In the genomic region with DNA sequence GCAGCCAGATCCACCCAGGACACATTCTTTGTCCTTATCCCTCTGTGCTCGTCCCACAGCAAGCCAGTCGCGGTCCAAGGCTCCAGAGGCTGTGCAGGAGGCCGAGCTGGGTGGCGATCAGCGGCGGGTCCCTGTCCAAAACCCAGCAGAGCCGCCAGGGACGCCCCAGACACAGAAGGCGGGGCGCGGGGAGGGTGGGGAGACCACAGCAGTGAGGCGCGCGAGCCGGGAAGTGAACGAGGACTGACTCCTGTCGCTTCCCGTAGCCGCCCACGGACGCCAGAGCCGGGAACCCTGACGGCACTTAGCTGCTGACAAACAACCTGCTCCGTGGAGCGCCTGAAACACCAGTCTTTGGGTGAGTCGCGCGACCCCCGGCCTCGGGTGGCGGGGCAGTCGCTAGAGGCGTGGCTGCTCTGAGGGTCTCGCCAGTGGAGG, we compare ENCODE assay signal across 1 cellular context.
TF ChIP-seq lines count a peak whose summit lies in the region.

A gene (plus strand): TSS at position 279 of the 438 bp plus-strand sequence. CDS start 2,089 bp downstream, outside the sequence.

TF ChIP-seq in K562, 482 proteins besides CTCF, POLR2A, EP300 and RAD21 (continued from another document and continues in another):
- TF ChIP-seq, protein P1, sequence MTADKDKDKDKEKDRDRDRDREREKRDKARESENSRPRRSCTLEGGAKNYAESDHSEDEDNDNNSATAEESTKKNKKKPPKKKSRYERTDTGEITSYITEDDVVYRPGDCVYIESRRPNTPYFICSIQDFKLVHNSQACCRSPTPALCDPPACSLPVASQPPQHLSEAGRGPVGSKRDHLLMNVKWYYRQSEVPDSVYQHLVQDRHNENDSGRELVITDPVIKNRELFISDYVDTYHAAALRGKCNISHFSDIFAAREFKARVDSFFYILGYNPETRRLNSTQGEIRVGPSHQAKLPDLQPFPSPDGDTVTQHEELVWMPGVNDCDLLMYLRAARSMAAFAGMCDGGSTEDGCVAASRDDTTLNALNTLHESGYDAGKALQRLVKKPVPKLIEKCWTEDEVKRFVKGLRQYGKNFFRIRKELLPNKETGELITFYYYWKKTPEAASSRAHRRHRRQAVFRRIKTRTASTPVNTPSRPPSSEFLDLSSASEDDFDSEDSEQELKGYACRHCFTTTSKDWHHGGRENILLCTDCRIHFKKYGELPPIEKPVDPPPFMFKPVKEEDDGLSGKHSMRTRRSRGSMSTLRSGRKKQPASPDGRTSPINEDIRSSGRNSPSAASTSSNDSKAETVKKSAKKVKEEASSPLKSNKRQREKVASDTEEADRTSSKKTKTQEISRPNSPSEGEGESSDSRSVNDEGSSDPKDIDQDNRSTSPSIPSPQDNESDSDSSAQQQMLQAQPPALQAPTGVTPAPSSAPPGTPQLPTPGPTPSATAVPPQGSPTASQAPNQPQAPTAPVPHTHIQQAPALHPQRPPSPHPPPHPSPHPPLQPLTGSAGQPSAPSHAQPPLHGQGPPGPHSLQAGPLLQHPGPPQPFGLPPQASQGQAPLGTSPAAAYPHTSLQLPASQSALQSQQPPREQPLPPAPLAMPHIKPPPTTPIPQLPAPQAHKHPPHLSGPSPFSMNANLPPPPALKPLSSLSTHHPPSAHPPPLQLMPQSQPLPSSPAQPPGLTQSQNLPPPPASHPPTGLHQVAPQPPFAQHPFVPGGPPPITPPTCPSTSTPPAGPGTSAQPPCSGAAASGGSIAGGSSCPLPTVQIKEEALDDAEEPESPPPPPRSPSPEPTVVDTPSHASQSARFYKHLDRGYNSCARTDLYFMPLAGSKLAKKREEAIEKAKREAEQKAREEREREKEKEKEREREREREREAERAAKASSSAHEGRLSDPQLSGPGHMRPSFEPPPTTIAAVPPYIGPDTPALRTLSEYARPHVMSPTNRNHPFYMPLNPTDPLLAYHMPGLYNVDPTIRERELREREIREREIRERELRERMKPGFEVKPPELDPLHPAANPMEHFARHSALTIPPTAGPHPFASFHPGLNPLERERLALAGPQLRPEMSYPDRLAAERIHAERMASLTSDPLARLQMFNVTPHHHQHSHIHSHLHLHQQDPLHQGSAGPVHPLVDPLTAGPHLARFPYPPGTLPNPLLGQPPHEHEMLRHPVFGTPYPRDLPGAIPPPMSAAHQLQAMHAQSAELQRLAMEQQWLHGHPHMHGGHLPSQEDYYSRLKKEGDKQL (CRISPR knock-in tag; IDR thresholded peaks at IDR 0.05; ENCODE audit: borderline replicate concordance), result no peak
- TF ChIP-seq MBD2 (IDR thresholded peaks at IDR 0.05; ENCODE audit: borderline replicate concordance, low read depth) (no peak), ZNF584 (CRISPR knock-in tag; IDR thresholded peaks at IDR 0.05; ENCODE audit: low read depth) (peak; percentile 65; the same call in 1 of the 2 replicates), RBBP5 (IDR thresholded peaks at IDR 0.05; ENCODE audit: borderline replicate concordance, insufficient read depth, low read length, poor library complexity, severe bottlenecking) (peak; percentile 82), ZBED1 (IDR thresholded peaks at IDR 0.05) (no peak), BRCA1 (IDR thresholded peaks at IDR 0.05) (no peak), BRCA1 (CRISPR knock-in tag; IDR thresholded peaks at IDR 0.05) (no peak), FOS (IDR thresholded peaks at IDR 0.05; ENCODE audit: extremely low read depth, insufficient read length) (no peak), HNRNPLL (IDR thresholded peaks at IDR 0.05; ENCODE audit: low read depth, low read length, poor library complexity, severe bottlenecking) (no peak), ZNF23 (CRISPR knock-in tag; IDR thresholded peaks at IDR 0.05) (no peak), EZH2 (IDR thresholded peaks at IDR 0.05; ENCODE audit: borderline replicate concordance, low read depth, low read length) (no peak), GATAD2A (IDR thresholded peaks at IDR 0.05) (no peak), ZNF436 (CRISPR knock-in tag; IDR thresholded peaks at IDR 0.05) (no peak), SIN3B (IDR thresholded peaks at IDR 0.05; ENCODE audit: low read depth) (0 out of 2 replicates have a peak, but pooled peaks have one; percentile 24), IFI16 (CRISPR knock-in tag; IDR thresholded peaks at IDR 0.05) (no peak), MAFK (IDR thresholded peaks at IDR 0.05; ENCODE audit: low read length) (no peak), ZNF41 (CRISPR knock-in tag; conservative IDR thresholded peaks at IDR 0.05) (no peak), ZC3H8 (IDR thresholded peaks at IDR 0.05) (no peak), RB1 (IDR thresholded peaks at IDR 0.05; ENCODE audit: low read depth) (peak; percentile 67; the same call in 1 of the 2 replicates), THRAP3 (IDR thresholded peaks at IDR 0.05; ENCODE audit: borderline replicate concordance) (no peak; the same call in 1 of the 2 replicates), CCAR2 (IDR thresholded peaks at IDR 0.05; ENCODE audit: low read depth, low read length) (no peak), ELF4 (CRISPR knock-in tag; IDR thresholded peaks at IDR 0.05) (no peak), HDAC1 (IDR thresholded peaks at IDR 0.05) (no peak), NBN (IDR thresholded peaks at IDR 0.05; ENCODE audit: low read depth) (no peak), ZNF174 (CRISPR knock-in tag; IDR thresholded peaks at IDR 0.05) (no peak), TCFL5 (CRISPR knock-in tag; conservative IDR thresholded peaks at IDR 0.05) (no peak), GTF2A2 (tag; IDR thresholded peaks at IDR 0.05) (no peak), TEAD4 (IDR thresholded peaks at IDR 0.05; ENCODE audit: low read length) (0 out of 2 replicates have a peak, but pooled peaks have one; percentile 13), TEAD4 (CRISPR knock-in tag; IDR thresholded peaks at IDR 0.05; ENCODE audit: borderline replicate concordance) (no peak), ZNF311 (CRISPR knock-in tag; IDR thresholded peaks at IDR 0.05) (no peak), RCOR1 (IDR thresholded peaks at IDR 0.05; ENCODE audit: borderline replicate concordance in 1 of 2, low read depth in 2 of 2, low read length in 2 of 2) (peak in 1 of 2 experiments; percentile 34; a peak in 1 of 4 replicates), CBFB (CRISPR knock-in tag; IDR thresholded peaks at IDR 0.05) (no peak), CEBPB (tag; IDR thresholded peaks at IDR 0.05) (no peak), RAD51 (IDR thresholded peaks at IDR 0.05; ENCODE audit: borderline replicate concordance, low read depth) (no peak), JUND (IDR thresholded peaks at IDR 0.05; ENCODE audit: borderline replicate concordance, low read depth, low read length) (peak; percentile 44; the same call in 1 of the 2 replicates), JUND (tag; IDR thresholded peaks at IDR 0.05; ENCODE audit: borderline replicate concordance, low read depth, low read length) (peak; percentile 11; the same call in 1 of the 3 replicates), ZBTB17 (CRISPR knock-in tag; IDR thresholded peaks at IDR 0.05) (no peak), ETS2 (tag; IDR thresholded peaks at IDR 0.05; ENCODE audit: borderline replicate concordance, poor library complexity, severe bottlenecking) (no peak), SMARCE1 (IDR thresholded peaks at IDR 0.05) (0 out of 2 replicates have a peak, but pooled peaks have one; percentile 28), MED1 (CRISPR knock-in tag; IDR thresholded peaks at IDR 0.05; ENCODE audit: borderline replicate concordance) (no peak)
- TF ChIP-seq, protein P2, sequence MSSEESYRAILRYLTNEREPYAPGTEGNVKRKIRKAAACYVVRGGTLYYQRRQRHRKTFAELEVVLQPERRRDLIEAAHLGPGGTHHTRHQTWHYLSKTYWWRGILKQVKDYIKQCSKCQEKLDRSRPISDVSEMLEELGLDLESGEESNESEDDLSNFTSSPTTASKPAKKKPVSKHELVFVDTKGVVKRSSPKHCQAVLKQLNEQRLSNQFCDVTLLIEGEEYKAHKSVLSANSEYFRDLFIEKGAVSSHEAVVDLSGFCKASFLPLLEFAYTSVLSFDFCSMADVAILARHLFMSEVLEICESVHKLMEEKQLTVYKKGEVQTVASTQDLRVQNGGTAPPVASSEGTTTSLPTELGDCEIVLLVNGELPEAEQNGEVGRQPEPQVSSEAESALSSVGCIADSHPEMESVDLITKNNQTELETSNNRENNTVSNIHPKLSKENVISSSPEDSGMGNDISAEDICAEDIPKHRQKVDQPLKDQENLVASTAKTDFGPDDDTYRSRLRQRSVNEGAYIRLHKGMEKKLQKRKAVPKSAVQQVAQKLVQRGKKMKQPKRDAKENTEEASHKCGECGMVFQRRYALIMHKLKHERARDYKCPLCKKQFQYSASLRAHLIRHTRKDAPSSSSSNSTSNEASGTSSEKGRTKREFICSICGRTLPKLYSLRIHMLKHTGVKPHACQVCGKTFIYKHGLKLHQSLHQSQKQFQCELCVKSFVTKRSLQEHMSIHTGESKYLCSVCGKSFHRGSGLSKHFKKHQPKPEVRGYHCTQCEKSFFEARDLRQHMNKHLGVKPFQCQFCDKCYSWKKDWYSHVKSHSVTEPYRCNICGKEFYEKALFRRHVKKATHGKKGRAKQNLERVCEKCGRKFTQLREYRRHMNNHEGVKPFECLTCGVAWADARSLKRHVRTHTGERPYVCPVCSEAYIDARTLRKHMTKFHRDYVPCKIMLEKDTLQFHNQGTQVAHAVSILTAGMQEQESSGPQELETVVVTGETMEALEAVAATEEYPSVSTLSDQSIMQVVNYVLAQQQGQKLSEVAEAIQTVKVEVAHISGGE (CRISPR knock-in tag; IDR thresholded peaks at IDR 0.05), result peak in 2 of 3 experiments; percentile 0 to 69; a peak in 1 of 6 replicates
- TF ChIP-seq, protein P3, sequence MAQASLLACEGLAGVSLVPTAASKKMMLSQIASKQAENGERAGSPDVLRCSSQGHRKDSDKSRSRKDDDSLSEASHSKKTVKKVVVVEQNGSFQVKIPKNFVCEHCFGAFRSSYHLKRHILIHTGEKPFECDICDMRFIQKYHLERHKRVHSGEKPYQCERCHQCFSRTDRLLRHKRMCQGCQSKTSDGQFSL (CRISPR knock-in tag; IDR thresholded peaks at IDR 0.05), result 0 out of 2 replicates have a peak, but pooled peaks have one; percentile 80
- TF ChIP-seq, protein P3 (tag; IDR thresholded peaks at IDR 0.05), result no peak
- TF ChIP-seq, protein P4, sequence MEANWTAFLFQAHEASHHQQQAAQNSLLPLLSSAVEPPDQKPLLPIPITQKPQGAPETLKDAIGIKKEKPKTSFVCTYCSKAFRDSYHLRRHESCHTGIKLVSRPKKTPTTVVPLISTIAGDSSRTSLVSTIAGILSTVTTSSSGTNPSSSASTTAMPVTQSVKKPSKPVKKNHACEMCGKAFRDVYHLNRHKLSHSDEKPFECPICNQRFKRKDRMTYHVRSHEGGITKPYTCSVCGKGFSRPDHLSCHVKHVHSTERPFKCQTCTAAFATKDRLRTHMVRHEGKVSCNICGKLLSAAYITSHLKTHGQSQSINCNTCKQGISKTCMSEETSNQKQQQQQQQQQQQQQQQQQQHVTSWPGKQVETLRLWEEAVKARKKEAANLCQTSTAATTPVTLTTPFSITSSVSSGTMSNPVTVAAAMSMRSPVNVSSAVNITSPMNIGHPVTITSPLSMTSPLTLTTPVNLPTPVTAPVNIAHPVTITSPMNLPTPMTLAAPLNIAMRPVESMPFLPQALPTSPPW (CRISPR knock-in tag; IDR thresholded peaks at IDR 0.05), result peak; percentile 93
- TF ChIP-seq, protein P5, sequence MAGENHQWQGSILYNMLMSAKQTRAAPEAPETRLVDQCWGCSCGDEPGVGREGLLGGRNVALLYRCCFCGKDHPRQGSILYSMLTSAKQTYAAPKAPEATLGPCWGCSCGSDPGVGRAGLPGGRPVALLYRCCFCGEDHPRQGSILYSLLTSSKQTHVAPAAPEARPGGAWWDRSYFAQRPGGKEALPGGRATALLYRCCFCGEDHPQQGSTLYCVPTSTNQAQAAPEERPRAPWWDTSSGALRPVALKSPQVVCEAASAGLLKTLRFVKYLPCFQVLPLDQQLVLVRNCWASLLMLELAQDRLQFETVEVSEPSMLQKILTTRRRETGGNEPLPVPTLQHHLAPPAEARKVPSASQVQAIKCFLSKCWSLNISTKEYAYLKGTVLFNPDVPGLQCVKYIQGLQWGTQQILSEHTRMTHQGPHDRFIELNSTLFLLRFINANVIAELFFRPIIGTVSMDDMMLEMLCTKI (IDR thresholded peaks at IDR 0.05; ENCODE audit: partially characterized antibody), result no peak
- TF ChIP-seq, protein P6, sequence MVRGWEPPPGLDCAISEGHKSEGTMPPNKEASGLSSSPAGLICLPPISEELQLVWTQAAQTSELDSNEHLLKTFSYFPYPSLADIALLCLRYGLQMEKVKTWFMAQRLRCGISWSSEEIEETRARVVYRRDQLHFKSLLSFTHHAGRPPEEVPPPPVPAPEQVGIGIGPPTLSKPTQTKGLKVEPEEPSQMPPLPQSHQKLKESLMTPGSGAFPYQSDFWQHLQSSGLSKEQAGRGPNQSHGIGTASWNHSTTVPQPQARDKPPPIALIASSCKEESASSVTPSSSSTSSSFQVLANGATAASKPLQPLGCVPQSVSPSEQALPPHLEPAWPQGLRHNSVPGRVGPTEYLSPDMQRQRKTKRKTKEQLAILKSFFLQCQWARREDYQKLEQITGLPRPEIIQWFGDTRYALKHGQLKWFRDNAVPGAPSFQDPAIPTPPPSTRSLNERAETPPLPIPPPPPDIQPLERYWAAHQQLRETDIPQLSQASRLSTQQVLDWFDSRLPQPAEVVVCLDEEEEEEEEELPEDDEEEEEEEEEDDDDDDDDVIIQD (CRISPR knock-in tag; IDR thresholded peaks at IDR 0.05), result no peak; the same call in 1 of the 2 replicates
- TF ChIP-seq, protein P7, sequence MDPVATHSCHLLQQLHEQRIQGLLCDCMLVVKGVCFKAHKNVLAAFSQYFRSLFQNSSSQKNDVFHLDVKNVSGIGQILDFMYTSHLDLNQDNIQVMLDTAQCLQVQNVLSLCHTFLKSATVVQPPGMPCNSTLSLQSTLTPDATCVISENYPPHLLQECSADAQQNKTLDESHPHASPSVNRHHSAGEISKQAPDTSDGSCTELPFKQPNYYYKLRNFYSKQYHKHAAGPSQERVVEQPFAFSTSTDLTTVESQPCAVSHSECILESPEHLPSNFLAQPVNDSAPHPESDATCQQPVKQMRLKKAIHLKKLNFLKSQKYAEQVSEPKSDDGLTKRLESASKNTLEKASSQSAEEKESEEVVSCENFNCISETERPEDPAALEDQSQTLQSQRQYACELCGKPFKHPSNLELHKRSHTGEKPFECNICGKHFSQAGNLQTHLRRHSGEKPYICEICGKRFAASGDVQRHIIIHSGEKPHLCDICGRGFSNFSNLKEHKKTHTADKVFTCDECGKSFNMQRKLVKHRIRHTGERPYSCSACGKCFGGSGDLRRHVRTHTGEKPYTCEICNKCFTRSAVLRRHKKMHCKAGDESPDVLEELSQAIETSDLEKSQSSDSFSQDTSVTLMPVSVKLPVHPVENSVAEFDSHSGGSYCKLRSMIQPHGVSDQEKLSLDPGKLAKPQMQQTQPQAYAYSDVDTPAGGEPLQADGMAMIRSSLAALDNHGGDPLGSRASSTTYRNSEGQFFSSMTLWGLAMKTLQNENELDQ (CRISPR knock-in tag; IDR thresholded peaks at IDR 0.05; ENCODE audit: borderline replicate concordance), result peak; percentile 78; the same call in 1 of the 2 replicates
- TF ChIP-seq, protein P8, sequence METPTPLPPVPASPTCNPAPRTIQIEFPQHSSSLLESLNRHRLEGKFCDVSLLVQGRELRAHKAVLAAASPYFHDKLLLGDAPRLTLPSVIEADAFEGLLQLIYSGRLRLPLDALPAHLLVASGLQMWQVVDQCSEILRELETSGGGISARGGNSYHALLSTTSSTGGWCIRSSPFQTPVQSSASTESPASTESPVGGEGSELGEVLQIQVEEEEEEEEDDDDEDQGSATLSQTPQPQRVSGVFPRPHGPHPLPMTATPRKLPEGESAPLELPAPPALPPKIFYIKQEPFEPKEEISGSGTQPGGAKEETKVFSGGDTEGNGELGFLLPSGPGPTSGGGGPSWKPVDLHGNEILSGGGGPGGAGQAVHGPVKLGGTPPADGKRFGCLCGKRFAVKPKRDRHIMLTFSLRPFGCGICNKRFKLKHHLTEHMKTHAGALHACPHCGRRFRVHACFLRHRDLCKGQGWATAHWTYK (CRISPR knock-in tag; IDR thresholded peaks at IDR 0.05), result peak; percentile 35; the same call in 1 of the 2 replicates
